9 cellular contexts compared by ENCODE assay signal in genomic region chr10:101938316-101939272, GRCh38.
DNase-seq lines count a peak whose midpoint lies in the region; ATAC-seq and TF ChIP-seq lines count a peak whose summit lies in the region.
"Had no signal": no experiment of that assay in that cellular context is flagged by ENCODE, and none has a peak within 500 bp of the region (broad histone marks: within the 10 kb centered on the region; RNA-seq: fewer than 3 reads in every experiment).

No MANE protein-coding gene starts in this region.

- peak overlapping the region; percentile 77 for H3K27ac ChIP-seq in PC-3 (ENCODE audit: low read length)

- no peaks in the 10 kb centered on the region for H3K9me3 ChIP-seq in PC-3 (ENCODE audit: low read length)

- intact Hi-C loops in Calu3 (cut with micrococcal nuclease; ENCODE audit: unreplicated experiment), result loop anchor here (10.0 kb wide), 1 partner anchor 56 kb away; no protein-coding TSS in a partner anchor
- intact Hi-C loops in PC-3 (cut with micrococcal nuclease), result no loop called here

- peaks cover 41% of the 10 kb centered on the region for H3K4me1 ChIP-seq in PC-3 (ENCODE audit: insufficient read depth, low read length)

- no peak for TF ChIP-seq CTCF in Calu3 (IDR thresholded peaks at IDR 0.05; ENCODE audit: unreplicated experiment)
- TF ChIP-seq CTCF in PC-3 (conservative IDR thresholded peaks at IDR 0.05; ENCODE audit: low read depth, low read length), result no peak
- no peak for TF ChIP-seq CTCF in fibroblast of pulmonary artery (IDR thresholded peaks at IDR 0.05; ENCODE audit: low read length, missing control alignments)
- no peak for TF ChIP-seq CTCF in osteocyte (IDR thresholded peaks at IDR 0.05)

- H3K9me3 Mint-ChIP-seq in Calu3 (ENCODE audit: low read depth, unreplicated experiment), result no peaks in the 10 kb centered on the region
- no peaks in the 10 kb centered on the region for H3K9me3 Mint-ChIP-seq in osteocyte (ENCODE audit: unreplicated experiment)
- H3K9me3 Mint-ChIP-seq: activated naive CD8-positive, alpha-beta T cell treated with anti-CD3 and anti-CD28 coated beads for 36 hours had no signal

- BruUV-seq in Calu3 (replicated peaks; lab: Mats Ljungman, UMichigan), result no TSS peak
- BruUV-seq in PC-3 (replicated peaks; lab: Mats Ljungman, UMichigan), result TSS peak; percentile 80

- H2AFZ ChIP-seq in PC-3 (ENCODE audit: low read length), result no peak overlapping the region

- peak overlapping the region; percentile 8 for H3K4me3 Mint-ChIP-seq in Calu3 (ENCODE audit: low read depth, unreplicated experiment)
- no peak overlapping the region for H3K4me3 Mint-ChIP-seq in osteocyte (ENCODE audit: unreplicated experiment)
- H3K4me3 Mint-ChIP-seq: activated naive CD8-positive, alpha-beta T cell treated with anti-CD3 and anti-CD28 coated beads for 36 hours had no signal

- ATAC-seq in PC-3 (peak; percentile 81), HG03097 (IDR thresholded peaks at IDR 0.05; ENCODE audit: low FRiP score, unreplicated experiment) (no peak)

- H3K4me2 ChIP-seq in PC-3 (ENCODE audit: low read length), result peak overlapping the region; percentile 44

- H3K79me2 ChIP-seq in PC-3 (ENCODE audit: low read length), result no peaks in the 10 kb centered on the region

- no peaks in the 10 kb centered on the region for H3K27me3 ChIP-seq in PC-3 (ENCODE audit: low read length)

- H3K4me3 ChIP-seq in PC-3 (ENCODE audit: low read length) (0 out of 2 replicates have a peak overlapping the region, but pooled peaks have one; percentile 13), fibroblast of pulmonary artery (replicated peaks; ENCODE audit: low read depth, low read length) (no peak overlapping the region)

- H3K9me2 ChIP-seq in PC-3 (replicated peaks; ENCODE audit: low read length), result no peaks in the 10 kb centered on the region

- H3K36me3 ChIP-seq in PC-3 (ENCODE audit: low read depth, low read length), result no peaks in the 10 kb centered on the region

- peaks cover 36% of the 10 kb centered on the region for H3K4me1 Mint-ChIP-seq in Calu3 (ENCODE audit: low read depth, unreplicated experiment)
- peaks cover 47% of the 10 kb centered on the region for H3K4me1 Mint-ChIP-seq in osteocyte (ENCODE audit: unreplicated experiment)

- POLR2A ChIA-PET in PC-3 (lab: Charles Lee; ENCODE audit: unreplicated experiment), result no interaction called here

- H3K36me3 Mint-ChIP-seq in Calu3 (ENCODE audit: insufficient read depth, unreplicated experiment) (no peaks in the 10 kb centered on the region), osteocyte (ENCODE audit: unreplicated experiment) (peaks cover 15% of the 10 kb centered on the region)

- H4K20me1 ChIP-seq in PC-3 (ENCODE audit: low read length), result no peaks in the 10 kb centered on the region

- peak overlapping the region; percentile 82 for H3K27ac Mint-ChIP-seq in Calu3 (ENCODE audit: unreplicated experiment)
- peak overlapping the region; percentile 74 for H3K27ac Mint-ChIP-seq in osteocyte (ENCODE audit: unreplicated experiment)
- H3K27ac Mint-ChIP-seq: activated naive CD8-positive, alpha-beta T cell treated with anti-CD3 and anti-CD28 coated beads for 36 hours had no signal

- no peaks in the 10 kb centered on the region for H3K27me3 Mint-ChIP-seq in Calu3 (ENCODE audit: unreplicated experiment)
- no peaks in the 10 kb centered on the region for H3K27me3 Mint-ChIP-seq in osteocyte (ENCODE audit: unreplicated experiment)
- H3K27me3 Mint-ChIP-seq: activated naive CD8-positive, alpha-beta T cell treated with anti-CD3 and anti-CD28 coated beads for 36 hours had no signal

- H3F3A ChIP-seq in PC-3 (ENCODE audit: low read length, unreplicated experiment), result peaks cover 10% of the 10 kb centered on the region

- CTCF ChIA-PET in Calu3 (lab: Charles Lee), result interaction anchor here (0.6 to 1.1 kb wide), 2 partner anchors 57 to 64 kb away, joined by 3 read pairs; no protein-coding TSS in a partner anchor
- CTCF ChIA-PET in PC-3 (lab: Charles Lee), result interaction anchor here (0.6 to 1.2 kb wide), 2 partner anchors 49 to 98 kb away, joined by 3 to 5 read pairs; no protein-coding TSS in a partner anchor

- peak overlapping the region; percentile 9; the same call in 1 of the 2 replicates for H3K9ac ChIP-seq in PC-3 (ENCODE audit: low read length)

- DNase-seq in Calu3, result peak; percentile 4
- peak; percentile 65 for DNase-seq in PC-3
- peak; percentile 88 for DNase-seq in fibroblast of pulmonary artery (ENCODE audit: low read depth)
- DNase-seq in osteocyte (ENCODE audit: extremely low spot score, unreplicated experiment), result no peak
- DNase-seq in mucosa of gallbladder (ENCODE audit: low spot score), result no peak
- DNase-seq in SKM-1 (lab: John Stamatoyannopoulos, UW; ENCODE audit: unreplicated experiment), result no peak
- DNase-seq in activated CD8-positive, alpha-beta memory T cell treated with anti-CD3 and anti-CD28 coated beads for 24 hours, result no peak
- DNase-seq: activated naive CD8-positive, alpha-beta T cell treated with anti-CD3 and anti-CD28 coated beads for 36 hours had no signal

Comparison
In these comparisons a context has a peak if more than half of its experiments do, and no peak if none do; other contexts are left out.
1. DNase-seq: peak in Calu3 (single experiment), PC-3 (single experiment) and fibroblast of pulmonary artery (single experiment); none in osteocyte (single experiment), mucosa of gallbladder (single experiment), SKM-1 (single experiment) and activated CD8-positive, alpha-beta memory T cell treated with anti-CD3 and anti-CD28 coated beads for 24 hours (single experiment).